In genomic region chr19:19490247-19490968, GRCh38 we compare ENCODE assay signal across 8 cellular contexts. TPM values are rescaled to one million over a fixed set of nuclear protein-coding genes. Genes with fewer than 3 reads are reported as not detected.
DNase-seq lines count a peak whose midpoint lies in the region; ATAC-seq and TF ChIP-seq lines count a peak whose summit lies in the region.

No MANE protein-coding gene starts in this region.

- ATAC-seq in HG03432 (IDR thresholded peaks at IDR 0.05; ENCODE audit: unreplicated experiment) (peak; percentile 39), GM18858 (IDR thresholded peaks at IDR 0.05; ENCODE audit: unreplicated experiment) (no peak)

- H3K4me3 Mint-ChIP-seq in activated CD4-positive, alpha-beta memory T cell treated with anti-CD3 and anti-CD28 coated beads, Interleukin-2, amount 10 ng/mL, durations not matched to agents 7 days and 5 days: no peak overlapping the region

- H3K4me3 ChIP-seq in lower leg skin (ENCODE audit: low read depth, poor library complexity, severe bottlenecking): no peak overlapping the region

- TF ChIP-seq CTCF in lower leg skin (IDR thresholded peaks at IDR 0.05): peak in 1 of 3 donors; percentile 61

- peak overlapping the region; percentile 98 for H3K27ac Mint-ChIP-seq in activated CD4-positive, alpha-beta memory T cell treated with anti-CD3 and anti-CD28 coated beads, Interleukin-2, amount 10 ng/mL, durations not matched to agents 7 days and 5 days

- peaks cover 30% of the 10 kb centered on the region for H3K36me3 Mint-ChIP-seq in activated CD4-positive, alpha-beta memory T cell treated with anti-CD3 and anti-CD28 coated beads, Interleukin-2, amount 10 ng/mL, durations not matched to agents 7 days and 5 days (ENCODE audit: low read depth)

- WGBS in lower leg skin, 2 donors: 22 to 27% methylated on average over 18 to 19 of the region's 19 CpGs

- H3K27me3 Mint-ChIP-seq in activated CD4-positive, alpha-beta memory T cell treated with anti-CD3 and anti-CD28 coated beads, Interleukin-2, amount 10 ng/mL, durations not matched to agents 7 days and 5 days: no peaks in the 10 kb centered on the region

- intact Hi-C loops in lower leg skin (cut with DNase I; ENCODE audit: low total_unique reads): no loop called here

- DNase-seq in CD1c-positive myeloid dendritic cell (ENCODE audit: extremely low spot score) (peak; percentile 83), NCI-H774 (lab: John Stamatoyannopoulos, UW) (peak; percentile 39), ecto neural progenitor cell (ENCODE audit: low spot score) (peak; percentile 83), lower leg skin (ENCODE audit: low spot score in 2 of 2) (peak; percentile 81 to 96)
- peak; percentile 85 for DNase-seq in activated CD4-positive, alpha-beta memory T cell treated with anti-CD3 and anti-CD28 coated beads, Interleukin-2, amount 10 ng/mL, durations not matched to agents 7 days and 5 days
- peak; percentile 72 to 73 for DNase-seq in stimulated activated CD4-positive, alpha-beta T cell treated with anti-CD3 and anti-CD28 coated beads, Interleukin-4, amount 100 ng/mL, for 48 hours (ENCODE audit: low read depth in 2 of 2)

- peaks cover 38% of the 10 kb centered on the region for H3K4me1 Mint-ChIP-seq in activated CD4-positive, alpha-beta memory T cell treated with anti-CD3 and anti-CD28 coated beads, Interleukin-2, amount 10 ng/mL, durations not matched to agents 7 days and 5 days

- no peak for TF ChIP-seq POLR2A in lower leg skin (IDR thresholded peaks at IDR 0.05)

- H3K9me3 Mint-ChIP-seq in activated CD4-positive, alpha-beta memory T cell treated with anti-CD3 and anti-CD28 coated beads, Interleukin-2, amount 10 ng/mL, durations not matched to agents 7 days and 5 days: no peaks in the 10 kb centered on the region

- POLR2A ChIA-PET in activated CD4-positive, alpha-beta memory T cell treated with anti-CD3 and anti-CD28 coated beads, Interleukin-2, amount 10 ng/mL, durations not matched to agents 7 days and 5 days (lab: Charles Lee): interaction anchor here (0.8 to 4.5 kb wide), 18 partner anchors 15 to 571 kb away, joined by 3 to 79 read pairs (median 8); partner anchors contain the start of genes BORCS8, DDX49, GATAD2A and NDUFA13

- CTCF ChIA-PET in activated CD4-positive, alpha-beta memory T cell treated with anti-CD3 and anti-CD28 coated beads, Interleukin-2, amount 10 ng/mL, durations not matched to agents 7 days and 5 days (lab: Charles Lee): interaction anchor here (0.7 to 5.6 kb wide), 25 partner anchors 15 to 350 kb away, joined by 3 to 155 read pairs (median 3); partner anchors contain the start of genes BORCS8, GATAD2A, NDUFA13 and RFXANK

RNA-seq across cellular contexts. Expression of gene TSSK6, which starts 24.9 kb away (rescaled TPM):
- 1 to 10 TPM; 5.3 to 5.7 TPM for total RNA-seq in activated CD4-positive, alpha-beta memory T cell treated with anti-CD3 and anti-CD28 coated beads, Interleukin-2, amount 10 ng/mL, durations not matched to agents 7 days and 5 days
- 1 to 10 TPM; 4.0 to 8.9 (median 6.7) TPM for total RNA-seq in lower leg skin

RNA-seq across cellular contexts. Expression of gene NDUFA13, which starts 25.6 kb away (rescaled TPM):
- 100 to 1,000 TPM; 371 to 388 TPM for total RNA-seq in activated CD4-positive, alpha-beta memory T cell treated with anti-CD3 and anti-CD28 coated beads, Interleukin-2, amount 10 ng/mL, durations not matched to agents 7 days and 5 days
- total RNA-seq in lower leg skin: 100 to 1,000 TPM in 2 of 4 donors, 10 to 100 TPM in 2; 31.4 to 179 (median 108) TPM

RNA-seq across cellular contexts. Expression of gene YJEFN3, which starts 38.3 kb away (rescaled TPM):
- 1 to 10 TPM; 8.2 to 8.7 TPM for total RNA-seq in activated CD4-positive, alpha-beta memory T cell treated with anti-CD3 and anti-CD28 coated beads, Interleukin-2, amount 10 ng/mL, durations not matched to agents 7 days and 5 days
- 1 to 10 TPM in 1 of 4 donors, under 1 TPM in 3; 0.15 to 2.8 (median 0.49) TPM for total RNA-seq in lower leg skin

RNA-seq across cellular contexts. Expression of gene CILP2, which starts 47.7 kb away (rescaled TPM):
- under 1 TPM in 1 of 2 experiments, not detected in 1; 0.08 TPM for total RNA-seq in activated CD4-positive, alpha-beta memory T cell treated with anti-CD3 and anti-CD28 coated beads, Interleukin-2, amount 10 ng/mL, durations not matched to agents 7 days and 5 days
- total RNA-seq in lower leg skin: 1 to 10 TPM in 1 of 4 donors, under 1 TPM in 1, not detected in 2; 0.17 to 1.4 TPM
